ENCODE assay signal across 20 cellular contexts in the genomic region with DNA sequence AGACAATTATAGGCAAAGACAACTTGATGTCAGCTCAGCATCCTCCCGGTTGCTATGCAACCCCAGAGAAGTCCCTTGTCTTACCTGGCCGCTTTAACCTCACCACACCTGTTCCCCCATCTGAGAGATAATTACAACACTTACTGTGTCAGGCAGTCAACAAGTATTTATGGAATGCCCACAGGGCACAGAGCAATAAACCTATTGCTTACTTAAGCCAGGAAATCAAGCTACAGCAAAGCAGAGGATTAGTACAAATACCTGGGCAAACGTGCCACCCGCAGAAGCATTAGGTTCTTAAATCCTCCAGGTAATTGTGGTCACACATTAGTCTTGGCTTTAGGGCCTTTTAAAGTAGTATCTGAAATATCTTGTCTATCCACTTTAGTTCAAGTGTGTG.
A peak's percentile ranks its signal among the peaks of the same experiment; 100 is the strongest.
DNase-seq lines count a peak whose midpoint lies in the region.
"Had no signal": no experiment of that assay in that cellular context is flagged by ENCODE, and none has a peak within 500 bp of the region (broad histone marks: within the 10 kb centered on the region; RNA-seq: fewer than 3 reads in every experiment).

No MANE protein-coding gene starts in this region.

- no CpG with 5 or more reads among the region's 4 CpGs for WGBS in mesendoderm (ENCODE audit: extremely low coverage, insufficient coverage, low lambda C conversion rate)

- H4K5ac ChIP-seq in mesendoderm (ENCODE audit: low read length): no peak overlapping the region

- H3K4me2 ChIP-seq in mesendoderm (ENCODE audit: low read length): no peak overlapping the region

- no peak overlapping the region for H3K27ac ChIP-seq in mesendoderm (ENCODE audit: low read depth, low read length)
- H3K27ac ChIP-seq: heart left ventricle, neural progenitor cell, SJCRH30, testis had no signal

- no peak overlapping the region for H3K9ac ChIP-seq in mesendoderm (ENCODE audit: low read length)
- H3K9ac ChIP-seq: neural progenitor cell had no signal

- H3K27me3 ChIP-seq in mesendoderm (ENCODE audit: insufficient read depth, low read length, poor library complexity): no peaks in the 10 kb centered on the region
- H3K27me3 ChIP-seq: heart left ventricle, SJCRH30, testis had no signal

- H3K4me1 ChIP-seq in mesendoderm (ENCODE audit: control insufficient read depth, low read depth, low read length): no peaks in the 10 kb centered on the region
- H3K4me1 ChIP-seq: SJCRH30, testis had no signal

- H3K23ac ChIP-seq in mesendoderm (ENCODE audit: low read length): no peak overlapping the region

- DNase-seq in HPDE6-E6E7 (ENCODE audit: extremely low spot score) (peak; percentile 22), NCI-H146 treated with DMSO at 0.1 percent for 48 hours (lab: John Stamatoyannopoulos, UW; ENCODE audit: unreplicated experiment) (peak; percentile 96), NCI-H748 (lab: John Stamatoyannopoulos, UW; ENCODE audit: unreplicated experiment) (peak; percentile 96), mesendoderm (peak; percentile 11), ureter (ENCODE audit: low spot score) (no peak), iPS-NIHi7 (ENCODE audit: extremely low spot score) (no peak), nucleus accumbens (lab: John Stamatoyannopoulos, UW) (no peak)
- DNase-seq: activated CD8-positive, alpha-beta T cell treated with anti-CD3 and anti-CD28 coated beads, Interleukin-2, amount 10 ng/mL, durations not matched to agents 7 days and 5 days; activated gamma-delta T cell; activated T-cell treated with anti-CD3 and anti-CD28 coated beads for 4 hours; CD4-positive, CD25-positive, alpha-beta regulatory T cell; DMS79; HCEC 1CT; heart left ventricle; NCI-H1092 treated with DMSO at 0.1 percent for 48 hours; SJCRH30; stimulated activated naive CD4-positive, alpha-beta T cell treated with Interleukin-2 at 50 U/mL for 16 hours; T-cell; testis had no signal

- no peak overlapping the region for H2BK5ac ChIP-seq in mesendoderm (ENCODE audit: low read length)

- no peaks in the 10 kb centered on the region for H3K36me3 ChIP-seq in mesendoderm (ENCODE audit: control insufficient read depth, insufficient read depth, low read length)
- H3K36me3 ChIP-seq: heart left ventricle, neural progenitor cell, SJCRH30 had no signal

- H3K79me2 ChIP-seq in mesendoderm (ENCODE audit: control insufficient read depth, insufficient read depth, low read length): no peaks in the 10 kb centered on the region

- H3K56ac ChIP-seq in mesendoderm (ENCODE audit: low read length): no peak overlapping the region

- H3K79me1 ChIP-seq in mesendoderm (ENCODE audit: low read length): no peaks in the 10 kb centered on the region

- H2BK15ac ChIP-seq in mesendoderm (replicated peaks; ENCODE audit: low read depth): no peak overlapping the region

- no peak overlapping the region for H2AK5ac ChIP-seq in mesendoderm (ENCODE audit: low read length)

- no peak overlapping the region for H3K18ac ChIP-seq in mesendoderm (ENCODE audit: low read length)

- no peak overlapping the region for H4K8ac ChIP-seq in mesendoderm (ENCODE audit: low read depth, low read length)

- no peak overlapping the region for H3K4me3 ChIP-seq in mesendoderm (ENCODE audit: low read length)
- H3K4me3 ChIP-seq: heart left ventricle, neural progenitor cell, SJCRH30, testis had no signal

- H2BK120ac ChIP-seq in mesendoderm (ENCODE audit: low read depth, low read length): no peak overlapping the region

- H3K4ac ChIP-seq in mesendoderm (ENCODE audit: low read depth, low read length): no peak overlapping the region

Comparison
In these comparisons a context has a peak if more than half of its experiments do, and no peak if none do; other contexts are left out.
1. DNase-seq: peak in HPDE6-E6E7 (single experiment), NCI-H146 treated with DMSO at 0.1 percent for 48 hours (single experiment), NCI-H748 (single experiment) and mesendoderm (single experiment); none in ureter (single experiment), iPS-NIHi7 (single experiment) and nucleus accumbens (0 of 56).